Comparison of ENCODE assay signal across 19 cellular contexts in the genomic region with DNA sequence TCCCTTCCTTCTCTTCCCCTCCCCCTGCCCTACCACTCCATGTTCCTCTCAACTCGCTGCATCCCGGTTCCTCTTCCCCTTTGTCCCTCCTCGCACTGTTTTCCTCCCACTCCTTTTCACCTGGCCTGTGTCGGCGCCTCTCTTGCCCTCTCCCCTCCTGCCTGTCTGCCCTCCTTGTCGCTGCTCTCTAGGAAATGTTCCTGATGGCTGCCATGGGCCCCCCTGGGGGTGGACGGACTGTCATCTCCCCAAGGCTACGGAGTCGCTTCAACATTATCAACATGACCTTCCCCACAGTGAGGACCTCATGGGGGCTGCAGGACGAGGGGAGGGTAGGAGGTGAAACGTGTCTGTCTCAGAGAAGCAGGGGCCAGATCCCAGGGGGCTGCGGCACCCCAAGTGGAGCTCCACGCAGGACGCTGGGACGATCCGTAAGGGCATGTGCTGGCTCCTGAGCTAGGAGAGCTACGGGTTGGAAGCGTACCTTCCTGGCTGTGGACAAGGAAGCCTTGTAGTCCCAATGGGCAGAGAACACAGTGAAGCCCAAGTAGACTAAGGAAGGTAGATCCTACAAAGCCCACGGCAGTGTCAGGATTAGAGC. TPM values are rescaled to one million over a fixed set of nuclear protein-coding genes. Genes with fewer than 3 reads are reported as not detected.
DNase-seq lines count a peak whose midpoint lies in the region; ATAC-seq lines count a peak whose summit lies in the region.
"Had no signal": no experiment of that assay in that cellular context is flagged by ENCODE, and none has a peak within 500 bp of the region (broad histone marks: within the 10 kb centered on the region; RNA-seq: fewer than 3 reads in every experiment).

No MANE protein-coding gene starts in this region.

- 51 to 52% methylated on average over 19 of the region's 19 CpGs for WGBS in aorta, 2 donors

- no peaks in the 10 kb centered on the region for H3K9me3 ChIP-seq in aorta (ENCODE audit: control insufficient read depth, low read length)

- H3K36me3 Mint-ChIP-seq in activated T-helper 17 cell treated with anti-CD3 and anti-CD28 coated beads, Interleukin-2, amount 50 U/mL, for 72 hours (ENCODE audit: low read depth): no peaks in the 10 kb centered on the region

- H3K27me3 ChIP-seq in H7 (ENCODE audit: control insufficient read depth, insufficient read depth, low read length) (no peaks in the 10 kb centered on the region; the same call in 1 of the 2 replicates), aorta (ENCODE audit: control insufficient read depth in 1 of 2, insufficient read depth in 2 of 2, low read length in 1 of 2) (no peaks in the 10 kb centered on the region)

- H3K4me3 ChIP-seq in H7 (ENCODE audit: insufficient read depth, low read depth, low read length) (no peak overlapping the region), aorta (ENCODE audit: low read length in 2 of 2) (no peak overlapping the region)

- no peak for ATAC-seq in activated T-helper 17 cell treated with anti-CD3 and anti-CD28 coated beads, Interleukin-2, amount 50 U/mL, for 72 hours (replicated peaks)
- no peak for ATAC-seq in aorta (ENCODE audit: low FRiP score)
- ATAC-seq: Panc1 had no signal

- H3K27ac Mint-ChIP-seq in activated T-helper 17 cell treated with anti-CD3 and anti-CD28 coated beads, Interleukin-2, amount 50 U/mL, for 72 hours: peak overlapping the region; percentile 85

- no peaks in the 10 kb centered on the region for H3K36me3 ChIP-seq in H7 (replicated peaks; ENCODE audit: control insufficient read depth, insufficient read depth, low read length)
- H3K36me3 ChIP-seq in aorta (ENCODE audit: control insufficient read depth in 1 of 2, insufficient read depth in 2 of 2, low read length in 1 of 2): no peaks in the 10 kb centered on the region

- no peaks in the 10 kb centered on the region for H3K4me1 ChIP-seq in aorta (ENCODE audit: control insufficient read depth in 1 of 2, insufficient read depth in 2 of 2, low read length in 2 of 2)

- intact Hi-C loops in aorta (cut with DNase I): no loop called here

- H3K9me3 Mint-ChIP-seq in activated T-helper 17 cell treated with anti-CD3 and anti-CD28 coated beads, Interleukin-2, amount 50 U/mL, for 72 hours: no peaks in the 10 kb centered on the region

- H3K27me3 Mint-ChIP-seq in activated T-helper 17 cell treated with anti-CD3 and anti-CD28 coated beads, Interleukin-2, amount 50 U/mL, for 72 hours: no peaks in the 10 kb centered on the region

- peak; percentile 65 for DNase-seq in H7
- DNase-seq in iPS-NIHi11 (ENCODE audit: low spot score): peak; percentile 37
- DNase-seq in retina: peak; percentile 5
- DNase-seq in SK-N-DZ (ENCODE audit: low spot score): no peak
- no peak for DNase-seq in DMS 273 treated with DMSO at 0.1 percent for 48 hours (lab: John Stamatoyannopoulos, UW)
- no peak for DNase-seq in aorta
- DNase-seq: DMS53, GDM1, HCEC 1CT, KG1, NCI-H1092, NCI-H1436 treated with DMSO at 0.1 percent for 48 hours, NCI-H2029, NCI-H2227 treated with DMSO at 0.1 percent for 48 hours, NCI-H510A, NCI-H748 treated with DMSO at 0.1 percent for 48 hours had no signal

- no peak overlapping the region for H3K27ac ChIP-seq in aorta (ENCODE audit: low read depth in 1 of 2, low read length in 2 of 2)
- H3K27ac ChIP-seq: C4-2B had no signal

- H3K4me1 Mint-ChIP-seq in activated T-helper 17 cell treated with anti-CD3 and anti-CD28 coated beads, Interleukin-2, amount 50 U/mL, for 72 hours: no peaks in the 10 kb centered on the region

- no peak overlapping the region for H3K4me3 Mint-ChIP-seq in activated T-helper 17 cell treated with anti-CD3 and anti-CD28 coated beads, Interleukin-2, amount 50 U/mL, for 72 hours

RNA-seq across cellular contexts. Expression of a gene that starts 39.9 kb away (rescaled TPM):
- 1.1 and 1.6 TPM in 2 replicates for total RNA-seq in H7 (2014; rRNA removed; shearing (Covaris generic))
- 10 to 100 TPM; 33.7 to 93.3 TPM for total RNA-seq in activated T-helper 17 cell treated with anti-CD3 and anti-CD28 coated beads, Interleukin-2, amount 50 U/mL, for 72 hours
- 2.9 and 3.0 TPM in 2 replicates for polyA plus RNA-seq in SK-N-DZ (2014; cell fraction: cytosol; rRNA removed)
- 2.8 and 15.8 TPM in 2 replicates for polyA plus RNA-seq in SK-N-DZ (2014; cell fraction: nucleus; rRNA removed)
- total RNA-seq in aorta: 10 to 100 TPM; 28.2 to 44.8 TPM
- 1 to 10 TPM; 3.1 to 6.9 TPM for polyA plus RNA-seq in aorta

Comparison
In these comparisons a context has a peak if more than half of its experiments do, and no peak if none do; other contexts are left out.
1. DNase-seq: peak in H7 (single experiment), iPS-NIHi11 (single experiment) and retina (single experiment); none in SK-N-DZ (single experiment), DMS 273 treated with DMSO at 0.1 percent for 48 hours (single experiment) and aorta (0 of 2).
2. RNA of a gene that starts 39.9 kb away (total RNA-seq): 33.7 to 93.3 TPM in activated T-helper 17 cell treated with anti-CD3 and anti-CD28 coated beads, Interleukin-2, amount 50 U/mL, for 72 hours and 28.2 to 44.8 TPM in aorta; 1.1 to 1.6 TPM in H7; every median in the first group is over 10 times any median in the second.